In the genomic region with DNA sequence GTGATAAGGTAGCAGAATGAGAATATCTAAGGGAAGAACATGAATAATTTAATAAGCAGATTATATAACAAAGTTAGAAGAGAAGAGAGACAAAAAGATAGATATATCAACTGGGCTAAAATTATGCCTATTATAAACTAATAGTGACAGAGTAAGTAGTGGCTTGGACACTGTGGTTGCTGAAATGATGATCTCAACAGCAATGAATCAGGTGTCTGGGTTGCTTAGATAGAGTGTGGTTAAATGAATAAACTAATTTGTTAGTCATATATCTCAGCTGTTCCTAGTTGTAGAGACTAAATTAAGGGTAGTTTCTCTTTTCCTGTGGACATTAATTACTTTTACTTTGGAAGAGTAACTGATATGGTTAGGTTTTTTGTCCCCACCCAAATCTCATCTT, we compare ENCODE assay signal across 23 cellular contexts.
"Had no signal": no experiment of that assay in that cellular context is flagged by ENCODE, and none has a peak within 500 bp of the region (broad histone marks: within the 10 kb centered on the region; RNA-seq: fewer than 3 reads in every experiment).

No MANE protein-coding gene starts in this region.

- FAIRE-seq: urothelium cell line had no signal

- H3K4me1 ChIP-seq: body of pancreas, gastroesophageal sphincter, heart left ventricle, left lung, psoas muscle, stomach, suprapubic skin, tibial nerve had no signal

- H3K27ac ChIP-seq: body of pancreas, gastroesophageal sphincter, heart left ventricle, left lung, ovary, psoas muscle, stomach, suprapubic skin, tibial nerve had no signal

- H3K9me3 ChIP-seq: body of pancreas, gastroesophageal sphincter, heart left ventricle, left lung, ovary, psoas muscle, suprapubic skin, tibial nerve had no signal

- DNase-seq: activated CD4-positive, alpha-beta memory T cell treated with anti-CD3 and anti-CD28 coated beads for 36 hours; activated CD4-positive, alpha-beta T cell treated with anti-CD3 and anti-CD28 coated beads for 48 hours; activated effector memory CD4-positive, alpha-beta T cell treated with Interleukin-2 at 50 U/mL for 16 hours; activated naive CD4-positive, alpha-beta T cell treated with anti-CD3 and anti-CD28 coated beads for 36 hours; activated naive CD8-positive, alpha-beta T cell treated with anti-CD3 and anti-CD28 coated beads, Interleukin-2, amount 10 ng/mL, durations not matched to agents 7 days and 5 days; activated T-cell treated with anti-CD3 and anti-CD28 coated beads, Interleukin-2, amount 50 U/mL, for 72 hours; amniotic stem cell; body of pancreas; effector CD8-positive, alpha-beta T cell; heart left ventricle; islet precursor cell; left lung; natural killer cell; ovary; psoas muscle; right cardiac atrium; stimulated activated CD4-positive, alpha-beta T cell treated with anti-CD3 and anti-CD28 coated beads, Interleukin-2, amount 100 ng/mL, for 24 hours; stomach had no signal

- H3K27me3 ChIP-seq: body of pancreas, gastroesophageal sphincter, heart left ventricle, left lung, ovary, stomach, suprapubic skin, tibial nerve had no signal

- H3K36me3 ChIP-seq: gastroesophageal sphincter, heart left ventricle, left lung, ovary, stomach, suprapubic skin, tibial nerve had no signal

- H3K4me3 ChIP-seq: body of pancreas, gastroesophageal sphincter, heart left ventricle, left lung, lung, ovary, psoas muscle, stomach, suprapubic skin, tibial nerve had no signal
